ENCODE assay signal across 27 cellular contexts in genomic region chr12:52383331-52383730, GRCh38. TPM values are rescaled to one million over a fixed set of nuclear protein-coding genes. Genes with fewer than 3 reads are reported as not detected.
"Had no signal": no experiment of that assay in that cellular context is flagged by ENCODE, and none has a peak within 500 bp of the region (broad histone marks: within the 10 kb centered on the region; RNA-seq: fewer than 3 reads in every experiment).

No MANE protein-coding gene starts in this region.

- H3K27ac Mint-ChIP-seq: endodermal cell, natural killer cell had no signal

- H3K36me3 ChIP-seq: heart right ventricle, pancreas, prostate gland, right lobe of liver, uterus had no signal

- ATAC-seq: heart right ventricle, left lobe of liver, natural killer cell, pancreas, right lobe of liver had no signal

- H3K4me3 Mint-ChIP-seq: endodermal cell, natural killer cell, neural crest cell had no signal

- H3K9me3 Mint-ChIP-seq: endodermal cell, natural killer cell, neural crest cell had no signal

- DNase-seq: effector CD4-positive, alpha-beta T cell; endodermal cell; foreskin melanocyte; heart right ventricle; hypothalamus; mammary epithelial cell; natural killer cell; nucleus accumbens; pancreas; right lobe of liver; stimulated activated CD4-positive, alpha-beta T cell treated with anti-CD3 and anti-CD28 coated beads, Interleukin-2, amount 100 ng/mL, for 24 hours; stimulated activated CD4-positive, alpha-beta T cell treated with anti-CD3 and anti-CD28 coated beads, Interleukin-4, amount 100 ng/mL, for 4 hours; stimulated activated naive CD4-positive, alpha-beta T cell treated with Interleukin-2 at 50 U/mL for 16 hours; uterus had no signal

- H3K4me3 ChIP-seq: coronary artery, heart right ventricle, pancreas, prostate gland, right lobe of liver, uterus had no signal

- H3K9me3 ChIP-seq: heart right ventricle, pancreas, prostate gland, right lobe of liver, uterus had no signal

- FAIRE-seq: islet of Langerhans, pancreas had no signal

- H3K27me3 ChIP-seq: pancreas, right lobe of liver, uterus had no signal

- H3K36me3 Mint-ChIP-seq: natural killer cell had no signal

- H3K27ac ChIP-seq: coronary artery, heart right ventricle, pancreas, prostate gland, right lobe of liver, uterus had no signal

- H3K4me1 Mint-ChIP-seq: endodermal cell, neural crest cell had no signal

- H3K4me1 ChIP-seq: heart right ventricle, pancreas, prostate gland, right lobe of liver, uterus had no signal

RNA-seq across cellular contexts. Expression of gene KRT84, which starts 2.1 kb away (rescaled TPM):
- total RNA-seq: chondrocyte, dermis microvascular lymphatic vessel endothelial cell, endodermal cell, glomerular endothelial cell, heart right ventricle, left lobe of liver, mesenteric fat pad, mononuclear cell, natural killer cell, neural crest cell, pancreas, prostate gland, renal cortical epithelial cell, right lobe of liver, skeletal muscle tissue had no signal
- polyA plus RNA-seq: heart right ventricle, pancreas had no signal

RNA-seq across cellular contexts. Expression of gene KRT85, which starts 16.1 kb away (rescaled TPM):
- total RNA-seq: chondrocyte, dermis microvascular lymphatic vessel endothelial cell, endodermal cell, glomerular endothelial cell, heart right ventricle, left lobe of liver, mammary epithelial cell, mesenteric fat pad, mononuclear cell, natural killer cell, neural crest cell, pancreas, prostate gland, renal cortical epithelial cell, right lobe of liver had no signal
- polyA plus RNA-seq: esophagus, heart right ventricle, mammary epithelial cell, pancreas had no signal

RNA-seq across cellular contexts. Expression of gene KRT82, which starts 22.8 kb away (rescaled TPM):
- total RNA-seq: chondrocyte, dermis microvascular lymphatic vessel endothelial cell, endodermal cell, glomerular endothelial cell, heart right ventricle, left lobe of liver, mammary epithelial cell, mesenteric fat pad, mononuclear cell, natural killer cell, neural crest cell, pancreas, prostate gland, renal cortical epithelial cell, right lobe of liver, skeletal muscle tissue, uterus had no signal
- polyA plus RNA-seq: esophagus, heart right ventricle, pancreas had no signal

RNA-seq across cellular contexts. Expression of gene KRT75, which starts 50.8 kb away (rescaled TPM):
- total RNA-seq: chondrocyte, dermis microvascular lymphatic vessel endothelial cell, endodermal cell, glomerular endothelial cell, heart right ventricle, left lobe of liver, mesenteric fat pad, mononuclear cell, natural killer cell, neural crest cell, pancreas, prostate gland, renal cortical epithelial cell, right lobe of liver, skeletal muscle tissue, uterus had no signal
- polyA plus RNA-seq: heart right ventricle, pancreas had no signal
